Comparison of ENCODE assay signal across 24 cellular contexts in genomic region chr9:78393340-78393739, GRCh38.
DNase-seq lines count a peak whose midpoint lies in the region; ATAC-seq, FAIRE-seq and TF ChIP-seq lines count a peak whose summit lies in the region.
"Had no signal": no experiment of that assay in that cellular context is flagged by ENCODE, and none has a peak within 500 bp of the region (broad histone marks: within the 10 kb centered on the region; RNA-seq: fewer than 3 reads in every experiment).

No MANE protein-coding gene starts in this region.

- CTCF ChIA-PET in H1 (lab: Charles Lee; ENCODE audit: partially characterized antibody), result interaction anchor here (0.7 to 1.1 kb wide), 2 partner anchors 11 to 96 kb away, joined by 3 read pairs; no protein-coding TSS in a partner anchor

- H3K4me2 ChIP-seq in GM23338, result peak overlapping the region; percentile 57
- peak overlapping the region; percentile 40 to 44; a peak in 3 of 4 replicates for H3K4me2 ChIP-seq in H1 (ENCODE audit: insufficient read depth in 1 of 2, low read depth in 2 of 2, low read length in 2 of 2)
- H3K4me2 ChIP-seq in neuronal stem cell (ENCODE audit: insufficient read depth, low read length, poor library complexity, severe bottlenecking), result no peak overlapping the region

- peaks cover 25% of the 10 kb centered on the region for H3K36me3 Mint-ChIP-seq in GM23338 (ENCODE audit: low read depth)
- H3K36me3 Mint-ChIP-seq: CD4-positive, CD25-positive, alpha-beta regulatory T cell; CD8-positive, alpha-beta memory T cell had no signal

- H3K9me2 ChIP-seq in GM23338 (ENCODE audit: insufficient read depth), result 0 out of 2 replicates have a peak, but pooled peaks cover 4% of the 10 kb centered on the region

- H3K27me3 ChIP-seq in GM23338 (ENCODE audit: insufficient read depth), result no peaks in the 10 kb centered on the region
- H3K27me3 ChIP-seq in HUES6 (ENCODE audit: control insufficient read depth, insufficient read depth, low read length), result no peaks in the 10 kb centered on the region
- H3K27me3 ChIP-seq in H1 (replicated peaks in 1 of 4; ENCODE audit: control insufficient read depth in 3 of 4, extremely low read depth in 1 of 4, insufficient read depth in 3 of 4, low read length in 3 of 4), result no peaks in the 10 kb centered on the region; a peak in 1 of 7 replicates
- H3K27me3 ChIP-seq in neuronal stem cell (ENCODE audit: control insufficient read depth in 3 of 3, insufficient read depth in 3 of 3, low read depth in 1 of 3, low read length in 3 of 3), result no peaks in the 10 kb centered on the region
- H3K27me3 ChIP-seq: BE2C had no signal

- H3K14ac ChIP-seq in H1 (ENCODE audit: insufficient read length) (no peak overlapping the region), neuronal stem cell (ENCODE audit: low read length) (no peak overlapping the region)

- H2AK5ac ChIP-seq in H1 (ENCODE audit: low read depth, low read length), result no peak overlapping the region
- no peak overlapping the region for H2AK5ac ChIP-seq in neuronal stem cell (ENCODE audit: low read depth, low read length)

- H3K4me3 ChIP-seq in GM23338 (no peak overlapping the region), HUES6 (ENCODE audit: low read depth, low read length) (peak overlapping the region; percentile 42), H1 (ENCODE audit: extremely low read depth in 1 of 4, insufficient read depth in 2 of 4, low read depth in 3 of 4, low read length in 4 of 4) (peak overlapping the region in 1 of 4 experiments; percentile 14; a peak in 1 of 8 replicates), neuronal stem cell (ENCODE audit: low read length in 2 of 2) (no peak overlapping the region)
- H3K4me3 ChIP-seq: GM12878, GM23248 had no signal

- H3K56ac ChIP-seq in H1 (replicated peaks; ENCODE audit: insufficient read length, low read depth, low read length), result no peak overlapping the region

- H2BK12ac ChIP-seq in H1 (ENCODE audit: low read depth, low read length), result no peak overlapping the region; the same call in 1 of the 2 replicates
- no peak overlapping the region for H2BK12ac ChIP-seq in neuronal stem cell (ENCODE audit: low read length)

- peaks cover 10% of the 10 kb centered on the region for H3F3A ChIP-seq in GM23338 (replicated peaks; ENCODE audit: low read depth)

- H3K27me3 Mint-ChIP-seq in GM23338 (ENCODE audit: insufficient read depth, low read depth, poor library complexity), result peaks cover 3% of the 10 kb centered on the region

- H3K9ac ChIP-seq in HUES6 (ENCODE audit: low read length) (peak overlapping the region; percentile 29), H1 (replicated peaks in 1 of 4; ENCODE audit: extremely low read depth in 1 of 4, low read depth in 3 of 4, low read length in 3 of 4) (no peak overlapping the region), neuronal stem cell (ENCODE audit: low read depth, low read length, poor library complexity) (no peak overlapping the region)
- H3K9ac ChIP-seq: GM23248 had no signal

- no peak overlapping the region for H2BK5ac ChIP-seq in H1 (ENCODE audit: low read depth, low read length)
- H2BK5ac ChIP-seq in neuronal stem cell (ENCODE audit: low read length), result no peak overlapping the region

- ATAC-seq in GM23338, result peak; percentile 76
- no peak for ATAC-seq in GM21515 (IDR thresholded peaks at IDR 0.05; ENCODE audit: unreplicated experiment)
- ATAC-seq: GM12878, HepG2 had no signal

- H3K4ac ChIP-seq in H1 (replicated peaks; ENCODE audit: insufficient read length, low read depth, low read length), result no peak overlapping the region
- H3K4ac ChIP-seq in neuronal stem cell (ENCODE audit: low read length), result no peak overlapping the region

- H3K79me2 ChIP-seq in GM23338 (replicated peaks; ENCODE audit: insufficient read depth), result no peaks in the 10 kb centered on the region
- no peaks in the 10 kb centered on the region for H3K79me2 ChIP-seq in H1 (ENCODE audit: control insufficient read depth in 1 of 2, insufficient read depth in 2 of 2, low read length in 2 of 2)

- DNase-seq in GM23338 (ENCODE audit: low spot score) (peak; percentile 70), H1 (ENCODE audit: low read depth in 1 of 2, low spot score in 2 of 2) (no peak), iPS DF 4.7 (ENCODE audit: extremely low read depth, low spot score) (peak; percentile 22), mesenteric fat pad (ENCODE audit: low spot score) (no peak), neuronal stem cell (ENCODE audit: low spot score) (no peak), ureter (ENCODE audit: low spot score) (no peak)
- DNase-seq: BE2C; C1 segment of cervical spinal cord; CD4-positive, CD25-positive, alpha-beta regulatory T cell; CD8-positive, alpha-beta memory T cell; COR-L47; DMS 273 treated with DMSO at 0.1 percent for 48 hours; DMS53; DND-41; EL; GM23248; H7; KBM-7 had no signal

- H3K79me1 ChIP-seq in H1 (ENCODE audit: low read depth, low read length) (no peaks in the 10 kb centered on the region), neuronal stem cell (ENCODE audit: low read depth, low read length) (no peaks in the 10 kb centered on the region)

- no peak for TF ChIP-seq EP300 in H1 (IDR thresholded peaks at IDR 0.05; ENCODE audit: borderline replicate concordance in 1 of 2, low read depth in 2 of 2, low read length in 2 of 2)

- H3K27ac ChIP-seq in GM23338 (ENCODE audit: low read depth), result peak overlapping the region; percentile 62
- peak overlapping the region; percentile 76 for H3K27ac ChIP-seq in HUES6 (ENCODE audit: low read depth, low read length)
- H3K27ac ChIP-seq in H1 (ENCODE audit: low read depth, low read length), result no peak overlapping the region; the same call in 1 of the 2 replicates
- H3K27ac ChIP-seq in neuronal stem cell (replicated peaks; ENCODE audit: low read length), result no peak overlapping the region
- H3K27ac ChIP-seq: 22Rv1, GM23248 had no signal

- TF ChIP-seq CTCF in GM23338 (conservative IDR thresholded peaks at IDR 0.05; ENCODE audit: low read depth in 2 of 2) (no peak), H1 (IDR thresholded peaks at IDR 0.05; ENCODE audit: control extremely low read depth in 1 of 3, insufficient read depth in 1 of 3, low read depth in 1 of 3, low read length in 3 of 3) (no peak)

- H4K8ac ChIP-seq in H1 (ENCODE audit: extremely low read depth, insufficient read depth, low read length) (no peak overlapping the region), neuronal stem cell (ENCODE audit: low read depth, low read length) (no peak overlapping the region)

- H3K23me2 ChIP-seq in H1 (ENCODE audit: low read depth, low read length), result no peaks in the 10 kb centered on the region

- peaks cover 8% of the 10 kb centered on the region; the same call in 1 of the 2 replicates for H3K36me3 ChIP-seq in GM23338 (ENCODE audit: insufficient read depth)
- H3K36me3 ChIP-seq in HUES6 (ENCODE audit: control insufficient read depth, insufficient read depth, low read length), result peaks cover 9% of the 10 kb centered on the region; the same call in 1 of the 2 replicates
- H3K36me3 ChIP-seq in H1 (ENCODE audit: control insufficient read depth in 2 of 4, insufficient read depth in 4 of 4, low read length in 3 of 4), result peaks cover 0 to 14% (median 5%) of the 10 kb centered on the region in 4 experiments; a peak in 3 of 8 replicates
- H3K36me3 ChIP-seq in neuronal stem cell (replicated peaks in 1 of 2; ENCODE audit: control insufficient read depth in 2 of 2, insufficient read depth in 2 of 2, low read length in 2 of 2), result no peaks in the 10 kb centered on the region
- H3K36me3 ChIP-seq: BE2C had no signal

- H4K20me1 ChIP-seq in GM23338 (replicated peaks; ENCODE audit: insufficient read depth), result no peaks in the 10 kb centered on the region
- no peaks in the 10 kb centered on the region for H4K20me1 ChIP-seq in H1 (replicated peaks in 1 of 2; ENCODE audit: control insufficient read depth in 1 of 2, insufficient read depth in 2 of 2, low read length in 2 of 2)

- peak overlapping the region; percentile 54 for H3K27ac Mint-ChIP-seq in GM23338
- H3K27ac Mint-ChIP-seq: CD4-positive, CD25-positive, alpha-beta regulatory T cell; CD8-positive, alpha-beta memory T cell; IgD-negative memory B cell had no signal

- no peak overlapping the region for H3K23ac ChIP-seq in H1 (ENCODE audit: insufficient read length)
- H3K23ac ChIP-seq in neuronal stem cell (ENCODE audit: low read depth, low read length, poor library complexity), result no peak overlapping the region

- no peak overlapping the region for H2BK20ac ChIP-seq in H1 (ENCODE audit: low read length)

- H3K4me3 Mint-ChIP-seq in GM23338, result peak overlapping the region; percentile 20; the same call in 1 of the 3 replicates
- H3K4me3 Mint-ChIP-seq: CD4-positive, CD25-positive, alpha-beta regulatory T cell; CD8-positive, alpha-beta memory T cell; IgD-negative memory B cell had no signal

- H4K91ac ChIP-seq in H1 (replicated peaks; ENCODE audit: insufficient read length, low read length), result no peak overlapping the region
- no peak overlapping the region for H4K91ac ChIP-seq in neuronal stem cell (ENCODE audit: low read depth, low read length, poor library complexity)

- H3K9me3 Mint-ChIP-seq in GM23338, result peaks cover 27% of the 10 kb centered on the region

- H2BK15ac ChIP-seq in H1 (ENCODE audit: low read length), result no peak overlapping the region
- no peak overlapping the region for H2BK15ac ChIP-seq in neuronal stem cell (ENCODE audit: low read length)

- no peak overlapping the region for H2BK120ac ChIP-seq in H1 (replicated peaks; ENCODE audit: low read depth, low read length)
- H2BK120ac ChIP-seq in neuronal stem cell (ENCODE audit: low read depth, low read length), result no peak overlapping the region

- POLR2A ChIA-PET in H1 (lab: Charles Lee; ENCODE audit: partially characterized antibody), result no interaction called here

- peaks cover 53% of the 10 kb centered on the region for H3K4me1 Mint-ChIP-seq in GM23338
- H3K4me1 Mint-ChIP-seq: CD4-positive, CD25-positive, alpha-beta regulatory T cell; CD8-positive, alpha-beta memory T cell; IgD-negative memory B cell had no signal

- peak overlapping the region; percentile 23 for H4K5ac ChIP-seq in H1 (ENCODE audit: insufficient read length, low read depth, low read length)

- H2AFZ ChIP-seq in GM23338 (no peak overlapping the region), H1 (ENCODE audit: low read length) (no peak overlapping the region), neuronal stem cell (ENCODE audit: low read length) (no peak overlapping the region)
- H2AFZ ChIP-seq: GM23248 had no signal

- FAIRE-seq in H1 (lab: Jason Lieb, UNC), result peak; percentile 7
- FAIRE-seq: GM12878, HepG2 had no signal

- H3K18ac ChIP-seq in H1 (ENCODE audit: extremely low read depth, low read length), result peak overlapping the region; percentile 71; the same call in 1 of the 2 replicates
- H3K18ac ChIP-seq in neuronal stem cell (ENCODE audit: low read length), result no peak overlapping the region

- 52% methylated on average over 2 of the region's 2 CpGs; no CpG with 5 or more reads in 1 of the 2 experiments for WGBS in H1 (ENCODE audit: extremely low coverage in 1 of 2, insufficient coverage in 1 of 2, insufficient read length in 1 of 2, insufficient replicate concordance in 2 of 2, low coverage in 1 of 2, low lambda C conversion rate in 2 of 2, missing lambda C conversion rate in 1 of 2), 2 experiments
- WGBS in neuronal stem cell (ENCODE audit: extremely low coverage in 2 of 2, insufficient read length in 2 of 2, insufficient replicate concordance in 1 of 2), 2 donors, result no CpG with 5 or more reads among the region's 2 CpGs

- H3K9me3 ChIP-seq in HUES6 (ENCODE audit: control insufficient read depth, insufficient read depth, low read depth, low read length) (peaks cover 28% of the 10 kb centered on the region), H1 (ENCODE audit: insufficient read depth in 2 of 2, low read depth in 1 of 2, low read length in 1 of 2) (peaks cover 14 to 16% of the 10 kb centered on the region in 2 experiments), neuronal stem cell (replicated peaks in 1 of 2; ENCODE audit: control insufficient read depth in 2 of 2, insufficient read depth in 1 of 2, low read depth in 1 of 2, low read length in 2 of 2) (peaks cover 9 to 16% of the 10 kb centered on the region in 2 donors)

- no peak for TF ChIP-seq RAD21 in H1 (IDR thresholded peaks at IDR 0.05 in 1 of 2, conservative IDR thresholded peaks at IDR 0.05 in 1 of 2; ENCODE audit: low read depth in 2 of 2, low read length in 2 of 2)

- TF ChIP-seq POLR2A in H1 (IDR thresholded peaks at IDR 0.05; ENCODE audit: control extremely low read depth in 1 of 2, low read depth in 2 of 2, low read length in 2 of 2), result no peak

- H3K4me1 ChIP-seq in GM23338 (ENCODE audit: insufficient read depth) (peaks cover 62% of the 10 kb centered on the region), HUES6 (ENCODE audit: control insufficient read depth, insufficient read depth, low read length) (peaks cover 51% of the 10 kb centered on the region), H1 (replicated peaks in 1 of 4; ENCODE audit: control insufficient read depth in 3 of 4, insufficient read depth in 4 of 4, low read length in 3 of 4) (peaks cover 5 to 32% (median 21%) of the 10 kb centered on the region in 4 experiments; a peak in 5 of 7 replicates), neuronal stem cell (ENCODE audit: control insufficient read depth in 2 of 2, insufficient read depth in 1 of 2, low read depth in 1 of 2, low read length in 2 of 2) (peaks cover 0 to 11% of the 10 kb centered on the region in 2 donors)

Comparison
In these comparisons a context has a peak if more than half of its experiments do, and no peak if none do; other contexts are left out.
1. DNase-seq: peak in GM23338 (single experiment) and iPS DF 4.7 (single experiment); none in H1 (0 of 2), mesenteric fat pad (single experiment), neuronal stem cell (single experiment) and ureter (single experiment).
2. H3K27ac ChIP-seq: peak in GM23338 (single experiment) and HUES6 (single experiment); none in H1 (single experiment) and neuronal stem cell (single experiment).